In the genomic region with DNA sequence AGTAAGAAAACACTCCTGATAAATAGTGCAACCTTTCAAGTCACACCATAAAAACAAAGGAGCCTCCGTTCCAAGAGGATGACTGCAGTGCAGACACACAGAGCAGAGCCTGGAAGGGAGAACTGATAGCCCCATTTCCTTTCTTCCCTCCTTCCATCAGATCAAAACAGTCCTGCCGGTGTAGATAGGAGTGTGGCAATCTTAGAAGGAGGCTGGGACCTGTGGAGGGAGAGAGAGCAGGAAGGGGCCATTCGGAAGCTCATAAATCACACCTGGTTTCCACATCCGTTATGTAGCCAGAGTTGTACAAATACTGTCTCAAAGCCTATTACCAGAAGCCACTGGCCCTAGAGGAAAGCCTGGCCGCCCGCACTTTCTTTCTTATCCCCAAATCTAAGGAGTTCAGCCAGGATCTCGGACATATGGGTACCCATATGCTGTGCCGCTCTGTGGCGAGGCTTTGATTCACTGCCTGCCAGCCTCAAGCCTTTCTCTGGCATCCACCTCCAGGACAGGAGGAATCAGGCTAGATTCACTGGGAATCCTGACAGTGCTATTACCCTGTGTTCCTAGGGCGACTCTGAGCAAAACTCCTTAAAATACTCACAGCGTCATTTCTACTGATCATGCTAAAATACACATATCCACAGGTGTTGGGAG, we compare ENCODE assay signal across 20 cellular contexts. TPM values are rescaled to one million over a fixed set of nuclear protein-coding genes. Genes with fewer than 3 reads are reported as not detected.
A peak's percentile ranks its signal among the peaks of the same experiment; 100 is the strongest.
DNase-seq lines count a peak whose midpoint lies in the region; ATAC-seq and TF ChIP-seq lines count a peak whose summit lies in the region.
"Had no signal": no experiment of that assay in that cellular context is flagged by ENCODE, and none has a peak within 500 bp of the region (broad histone marks: within the 10 kb centered on the region; RNA-seq: fewer than 3 reads in every experiment).

No MANE protein-coding gene starts in this region.

- H3K4me1 ChIP-seq in left ventricle myocardium inferior: peaks cover 26% of the 10 kb centered on the region
- no peaks in the 10 kb centered on the region for H3K4me1 ChIP-seq in CD8-positive, alpha-beta T cell (ENCODE audit: insufficient read depth, low read length)
- H3K4me1 ChIP-seq: upper lobe of right lung had no signal

- H3K36me3 ChIP-seq in left ventricle myocardium inferior: peaks cover 5% of the 10 kb centered on the region
- no peaks in the 10 kb centered on the region for H3K36me3 ChIP-seq in CD8-positive, alpha-beta T cell (ENCODE audit: insufficient read depth, low read length)
- H3K36me3 ChIP-seq: adrenal gland, sigmoid colon, upper lobe of right lung had no signal

- peaks cover 6% of the 10 kb centered on the region for H3K4me1 Mint-ChIP-seq in nephron
- H3K4me1 Mint-ChIP-seq in CD4-positive, alpha-beta T cell (ENCODE audit: low read depth): peaks cover 12% of the 10 kb centered on the region
- H3K4me1 Mint-ChIP-seq in CD8-positive, alpha-beta T cell (ENCODE audit: low read depth): peaks cover 20% of the 10 kb centered on the region

- no peak overlapping the region for H3K27ac ChIP-seq in left ventricle myocardium inferior (replicated peaks)
- no peak overlapping the region for H3K27ac ChIP-seq in CD4-positive, alpha-beta T cell (ENCODE audit: low read depth, low read length)
- H3K27ac ChIP-seq in CD8-positive, alpha-beta T cell (ENCODE audit: low read depth, low read length): no peak overlapping the region
- H3K27ac ChIP-seq: adrenal gland, sigmoid colon, SJSA1, upper lobe of right lung had no signal

- no peaks in the 10 kb centered on the region for H3K27me3 Mint-ChIP-seq in nephron (ENCODE audit: low read depth)
- no peaks in the 10 kb centered on the region for H3K27me3 Mint-ChIP-seq in CD4-positive, alpha-beta T cell
- H3K27me3 Mint-ChIP-seq in CD8-positive, alpha-beta T cell (ENCODE audit: low read depth): no peaks in the 10 kb centered on the region
- H3K27me3 Mint-ChIP-seq: CD4-positive, alpha-beta memory T cell; effector memory CD8-positive, alpha-beta T cell had no signal

- DNase-seq in CMK (ENCODE audit: low read depth) (peak; percentile 17), NCI-H446 (lab: John Stamatoyannopoulos, UW) (peak; percentile 39 to 91), dermis blood vessel endothelial cell (peak; percentile 44), left ventricle myocardium inferior (no peak)
- DNase-seq in central memory CD4-positive, alpha-beta T cell: no peak
- no peak for DNase-seq in CD4-positive, alpha-beta T cell
- no peak for DNase-seq in CD8-positive, alpha-beta T cell
- DNase-seq: activated CD4-positive, alpha-beta T cell treated with anti-CD3 and anti-CD28 coated beads for 1 hour; adrenal gland; CD4-positive, alpha-beta memory T cell; effector memory CD8-positive, alpha-beta T cell; hypothalamus; midbrain; NCI-H2081 treated with DMSO at 0.1 percent for 48 hours; occipital lobe; sigmoid colon; stimulated activated naive CD8-positive, alpha-beta T cell treated with anti-CD3 and anti-CD28 coated beads, Interleukin-15, Interleukin-2, amounts not matched to agents 100 U/mL and 50 U/mL, for 24 hours; upper lobe of right lung had no signal

- no peak for TF ChIP-seq CTCF in nephron (IDR thresholded peaks at IDR 0.05; ENCODE audit: unreplicated experiment in 3 of 3)
- no peak for TF ChIP-seq CTCF in left ventricle myocardium inferior (IDR thresholded peaks at IDR 0.05; ENCODE audit: borderline replicate concordance)
- TF ChIP-seq CTCF in CD4-positive, alpha-beta T cell (IDR thresholded peaks at IDR 0.05): no peak
- no peak for TF ChIP-seq CTCF in CD8-positive, alpha-beta T cell (IDR thresholded peaks at IDR 0.05)

- H3K9me3 ChIP-seq in left ventricle myocardium inferior (replicated peaks): no peaks in the 10 kb centered on the region
- H3K9me3 ChIP-seq in CD4-positive, alpha-beta T cell (ENCODE audit: control insufficient read depth, low read length): no peaks in the 10 kb centered on the region
- H3K9me3 ChIP-seq in CD8-positive, alpha-beta T cell (ENCODE audit: low read length): no peaks in the 10 kb centered on the region
- H3K9me3 ChIP-seq: adrenal gland, sigmoid colon, SJSA1, upper lobe of right lung had no signal

- H3K4me3 ChIP-seq in left ventricle myocardium inferior: no peak overlapping the region
- H3K4me3 ChIP-seq in CD8-positive, alpha-beta T cell (ENCODE audit: low read depth, low read length): no peak overlapping the region
- H3K4me3 ChIP-seq: adrenal gland, sigmoid colon, SJSA1, upper lobe of right lung had no signal

- intact Hi-C loops in left ventricle myocardium inferior (cut with micrococcal nuclease): no loop called here
- intact Hi-C loops in CD4-positive, alpha-beta T cell (cut with DNase I, micrococcal nuclease): no loop called here
- intact Hi-C loops in CD8-positive, alpha-beta T cell (cut with DNase I, micrococcal nuclease): no loop called here

- H3K9me3 Mint-ChIP-seq in nephron: peaks cover 8% of the 10 kb centered on the region
- no peaks in the 10 kb centered on the region for H3K9me3 Mint-ChIP-seq in CD4-positive, alpha-beta T cell
- no peaks in the 10 kb centered on the region for H3K9me3 Mint-ChIP-seq in CD8-positive, alpha-beta T cell
- H3K9me3 Mint-ChIP-seq: CD4-positive, alpha-beta memory T cell; effector memory CD8-positive, alpha-beta T cell had no signal

- H3K27ac Mint-ChIP-seq in nephron: peak overlapping the region; percentile 23 to 72 (median 29)
- no peak overlapping the region for H3K27ac Mint-ChIP-seq in CD4-positive, alpha-beta T cell
- H3K27ac Mint-ChIP-seq in CD8-positive, alpha-beta T cell: no peak overlapping the region
- H3K27ac Mint-ChIP-seq: CD4-positive, alpha-beta memory T cell; effector memory CD8-positive, alpha-beta T cell had no signal

- no peak overlapping the region for H3K4me3 Mint-ChIP-seq in nephron
- no peak overlapping the region for H3K4me3 Mint-ChIP-seq in CD4-positive, alpha-beta T cell
- H3K4me3 Mint-ChIP-seq in CD8-positive, alpha-beta T cell: no peak overlapping the region
- H3K4me3 Mint-ChIP-seq: CD4-positive, alpha-beta memory T cell; effector memory CD8-positive, alpha-beta T cell had no signal

- peaks cover 47% of the 10 kb centered on the region for H3K36me3 Mint-ChIP-seq in nephron (ENCODE audit: low read depth)
- H3K36me3 Mint-ChIP-seq in CD4-positive, alpha-beta T cell (ENCODE audit: low read depth): peaks cover 61% of the 10 kb centered on the region
- peaks cover 51% of the 10 kb centered on the region for H3K36me3 Mint-ChIP-seq in CD8-positive, alpha-beta T cell

- POLR2A ChIA-PET in CD4-positive, alpha-beta T cell (lab: Charles Lee): no interaction called here
- POLR2A ChIA-PET in CD8-positive, alpha-beta T cell (lab: Charles Lee): no interaction called here

- no peaks in the 10 kb centered on the region for H3K27me3 ChIP-seq in left ventricle myocardium inferior (ENCODE audit: low read depth)
- no peaks in the 10 kb centered on the region for H3K27me3 ChIP-seq in CD4-positive, alpha-beta T cell (ENCODE audit: control insufficient read depth, insufficient read depth, low read length)
- H3K27me3 ChIP-seq in CD8-positive, alpha-beta T cell (ENCODE audit: insufficient read depth, low read length): no peaks in the 10 kb centered on the region
- H3K27me3 ChIP-seq: adrenal gland, sigmoid colon, SJSA1, upper lobe of right lung had no signal

- CTCF ChIA-PET in CD4-positive, alpha-beta T cell (lab: Charles Lee): no interaction called here
- CTCF ChIA-PET in CD8-positive, alpha-beta T cell (lab: Charles Lee): interaction anchor here (1.0 kb wide), 1 partner anchor 19 kb away, joined by 3 read pairs; no protein-coding TSS in a partner anchor

- no peak for ATAC-seq in CD4-positive, alpha-beta T cell (ENCODE audit: poor library complexity)
- no peak for ATAC-seq in CD8-positive, alpha-beta T cell
- ATAC-seq: effector memory CD8-positive, alpha-beta T cell; stimulated activated naive CD8-positive, alpha-beta T cell treated with anti-CD3 and anti-CD28 coated beads, Interleukin-15, Interleukin-2, amounts not matched to agents 100 U/mL and 50 U/mL, for 24 hours; upper lobe of right lung had no signal

RNA-seq across cellular contexts. Expression of gene DAP, which starts 26.9 kb away (rescaled TPM):
- 36.2 and 89.6 TPM in 2 replicates for total RNA-seq in dermis blood vessel endothelial cell
- total RNA-seq in left ventricle myocardium inferior: 22.9 TPM
- total RNA-seq in CD4-positive, alpha-beta T cell: 10 to 100 TPM; 33.6 to 35.2 TPM
- total RNA-seq in CD8-positive, alpha-beta T cell: 10 to 100 TPM; 30.0 to 35.0 TPM

Comparison
In these comparisons a context has a peak if more than half of its experiments do, and no peak if none do; other contexts are left out.
1. DNase-seq: peak in CMK (single experiment), NCI-H446 (2 of 2) and dermis blood vessel endothelial cell (single experiment); none in central memory CD4-positive, alpha-beta T cell (single experiment), left ventricle myocardium inferior (single experiment), CD4-positive, alpha-beta T cell (0 of 10) and CD8-positive, alpha-beta T cell (0 of 7).
2. H3K27ac Mint-ChIP-seq: peak in nephron (3 of 3); none in CD4-positive, alpha-beta T cell (single experiment) and CD8-positive, alpha-beta T cell (single experiment).